Comparison of ENCODE assay signal across 9 cellular contexts in the genomic region with DNA sequence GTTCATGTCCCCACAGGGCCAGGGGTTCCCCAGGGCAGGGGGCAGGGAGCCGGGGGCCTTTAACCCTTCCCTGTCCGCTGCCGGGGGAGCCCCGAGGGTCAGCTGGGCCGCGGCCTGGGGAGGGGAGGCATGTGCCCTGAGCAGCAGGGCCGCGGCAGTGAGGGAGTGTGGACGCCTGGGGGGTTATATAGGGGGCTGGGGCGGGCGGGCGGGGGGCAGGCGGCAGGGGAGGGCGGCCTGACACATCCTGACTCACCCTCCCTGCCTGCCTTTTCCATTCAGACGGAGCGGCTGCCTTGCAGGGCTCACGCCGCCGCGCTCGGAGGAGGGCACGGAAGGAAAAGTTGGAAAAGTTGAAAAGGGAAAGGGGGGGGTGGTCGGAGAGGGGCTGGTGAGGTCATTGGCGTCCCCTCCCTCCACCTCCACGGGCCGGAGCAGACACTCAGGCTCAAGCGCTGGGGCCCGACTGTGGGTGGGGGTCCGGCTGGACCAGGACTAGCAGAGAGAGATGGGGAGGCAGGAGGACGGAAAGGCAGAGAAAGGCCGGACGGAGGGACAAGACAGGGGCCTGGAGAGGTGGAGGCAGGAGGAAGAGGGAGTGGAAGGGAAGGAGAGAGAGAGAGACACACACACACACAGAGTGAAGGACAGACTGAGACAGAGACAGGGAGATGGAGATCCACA. TPM values are rescaled to one million over a fixed set of nuclear protein-coding genes. Genes with fewer than 3 reads are reported as not detected.
A peak's percentile ranks its signal among the peaks of the same experiment; 100 is the strongest.
DNase-seq lines count a peak whose midpoint lies in the region; ATAC-seq, FAIRE-seq and TF ChIP-seq lines count a peak whose summit lies in the region.
"Had no signal": no experiment of that assay in that cellular context is flagged by ENCODE, and none has a peak within 500 bp of the region (broad histone marks: within the 10 kb centered on the region; RNA-seq: fewer than 3 reads in every experiment).

A gene (minus strand): TSS at position 159 of the 684 bp plus-strand sequence. CDS start 153 bp downstream, at position 6.

- DNase-seq in H9 (no peak), amniotic stem cell (lab: John Stamatoyannopoulos, UW) (peak; percentile 45), keratinocyte (ENCODE audit: low read depth, low spot score) (no peak), NCI-H524 (lab: John Stamatoyannopoulos, UW) (no peak), posterior vena cava (ENCODE audit: low spot score) (no peak)

- no peak within 1 kb of the TSS for H3K23ac ChIP-seq in H9 (ENCODE audit: insufficient read length, low read depth, low read length)

- peaks cover 74% of the 10 kb centered on the region for H3K27me3 Mint-ChIP-seq in H9 (ENCODE audit: low read depth)

- H3K4ac ChIP-seq in H9 (ENCODE audit: low read depth, low read length), result no peak within 1 kb of the TSS

- H4K20me1 ChIP-seq in H9 (ENCODE audit: control insufficient read depth, insufficient read depth, insufficient read length) (no peaks in the 10 kb centered on the region), keratinocyte (ENCODE audit: control insufficient read depth, extremely low read depth, insufficient read depth, low read length) (no peaks in the 10 kb centered on the region)

- H3K36me3 ChIP-seq in keratinocyte (ENCODE audit: control insufficient read depth in 2 of 2, extremely low read depth in 1 of 2, insufficient read depth in 2 of 2, low read length in 2 of 2), result no peaks in the 10 kb centered on the region

- TF ChIP-seq CTCF in 22Rv1 (IDR thresholded peaks at IDR 0.05) (no peak), H9 (conservative IDR thresholded peaks at IDR 0.05) (no peak), keratinocyte (optimal IDR thresholded peaks at IDR 0.05 in 1 of 3, IDR thresholded peaks at IDR 0.05 in 1 of 3, conservative IDR thresholded peaks at IDR 0.05 in 1 of 3; ENCODE audit: extremely low read depth in 1 of 3, insufficient read depth in 2 of 3, low read length in 3 of 3) (no peak)

- no peaks in the 10 kb centered on the region for H3K79me1 ChIP-seq in H9 (ENCODE audit: insufficient read depth, low read depth, low read length, poor library complexity, severe bottlenecking)

- peaks cover 10% of the 10 kb centered on the region for H3K23me2 ChIP-seq in H9 (ENCODE audit: insufficient read length, low read depth, low read length, poor library complexity, severe bottlenecking)

- peaks cover 28 to 44% of the 10 kb centered on the region in 2 experiments for H3K4me1 Mint-ChIP-seq in H9

- H3K36me3 Mint-ChIP-seq in H9 (ENCODE audit: insufficient read depth in 1 of 3, low read depth in 3 of 3), result peaks cover 0 to 6% (median 0%) of the 10 kb centered on the region in 3 experiments; a peak in 1 of 7 replicates

- FAIRE-seq in keratinocyte (lab: Jason Lieb, UNC), result no peak

- no peak within 1 kb of the TSS for H4K5ac ChIP-seq in H9 (ENCODE audit: insufficient read length, low read depth, low read length)

- H2BK20ac ChIP-seq in H9 (ENCODE audit: low read depth, low read length, poor library complexity, severe bottlenecking), result no peak within 1 kb of the TSS

- 0 out of 2 replicates have a peak within 1 kb of the TSS, but pooled peaks have one; percentile 4 for H3K27ac ChIP-seq in 22Rv1
- no peak within 1 kb of the TSS for H3K27ac ChIP-seq in H9 (ENCODE audit: insufficient read length, low read depth, low read length)
- H3K27ac ChIP-seq in keratinocyte (ENCODE audit: control insufficient read depth, insufficient read depth, low read length), result peak within 1 kb of the TSS; percentile 36

- no peak within 1 kb of the TSS for H4K91ac ChIP-seq in H9 (ENCODE audit: insufficient read length, low read depth, low read length)

- no CpG with 5 or more reads among the region's 32 CpGs for WGBS in H9 (ENCODE audit: extremely low coverage, insufficient read length, low lambda C conversion rate)

- no peak within 1 kb of the TSS; the same call in 1 of the 2 replicates for H3K14ac ChIP-seq in H9 (ENCODE audit: insufficient read depth, low read length)

- H2AK5ac ChIP-seq in H9 (ENCODE audit: insufficient read length, low read length), result no peak within 1 kb of the TSS

- H2BK12ac ChIP-seq in H9 (ENCODE audit: insufficient read length, low read depth, low read length), result no peak within 1 kb of the TSS

- no peak within 1 kb of the TSS for H2BK15ac ChIP-seq in H9 (ENCODE audit: low read depth, low read length)

- H3K56ac ChIP-seq in H9 (ENCODE audit: insufficient read length, low read depth, low read length), result no peak within 1 kb of the TSS

- H2BK5ac ChIP-seq in H9 (ENCODE audit: insufficient read length, low read length), result no peak within 1 kb of the TSS

- H3K4me3 Mint-ChIP-seq in H9, result peak within 1 kb of the TSS; percentile 71 to 89

- H3K9me3 Mint-ChIP-seq in H9, result peaks cover 0 to 5% of the 10 kb centered on the region in 2 experiments; a peak in 2 of 5 replicates

- H3K9ac ChIP-seq in H9 (ENCODE audit: extremely low read depth, insufficient read length, low read length) (no peak within 1 kb of the TSS), keratinocyte (ENCODE audit: control insufficient read depth, extremely low read depth, insufficient read depth, low read length) (peak within 1 kb of the TSS; percentile 69)

- ATAC-seq in GM21528 (IDR thresholded peaks at IDR 0.05; ENCODE audit: low FRiP score, unreplicated experiment), result no peak
- ATAC-seq in GM18498 (IDR thresholded peaks at IDR 0.05; ENCODE audit: unreplicated experiment), result no peak

- no peaks in the 10 kb centered on the region for H3K4me1 ChIP-seq in H9 (ENCODE audit: insufficient read depth, low read length)
- H3K4me1 ChIP-seq in keratinocyte (ENCODE audit: control insufficient read depth, extremely low read depth, insufficient read depth, low read length), result peaks cover 15% of the 10 kb centered on the region

- no peak within 1 kb of the TSS for H2BK120ac ChIP-seq in H9 (ENCODE audit: low read depth, low read length, poor library complexity, severe bottlenecking)

- H3T11ph ChIP-seq in H9 (ENCODE audit: low read length), result no peak within 1 kb of the TSS

- no peaks in the 10 kb centered on the region for H3K9me1 ChIP-seq in keratinocyte (ENCODE audit: control insufficient read depth, extremely low read depth, insufficient read depth, low read length)

- dilution Hi-C loops in keratinocyte (cut with MboI; ENCODE audit: extremely low pct_ligation_motif_present, low sequenced_read_pairs), result no loop called here

- H2AFZ ChIP-seq in H9 (ENCODE audit: low read length), result no peak within 1 kb of the TSS
- H2AFZ ChIP-seq in keratinocyte (ENCODE audit: control insufficient read depth, low read length), result peak within 1 kb of the TSS; percentile 63

- H3K27me3 ChIP-seq in H9 (ENCODE audit: insufficient read depth, low read length) (peaks cover 5% of the 10 kb centered on the region), keratinocyte (ENCODE audit: control insufficient read depth, extremely low read depth, insufficient read depth, low read length) (peaks cover 15% of the 10 kb centered on the region)

- no peak within 1 kb of the TSS for H4K8ac ChIP-seq in H9 (replicated peaks; ENCODE audit: insufficient read length, low read depth, low read length)

- H3K4me2 ChIP-seq in H9 (ENCODE audit: insufficient read depth, insufficient read length, low read length), result peak within 1 kb of the TSS; percentile 76
- peak within 1 kb of the TSS; percentile 77 for H3K4me2 ChIP-seq in keratinocyte (ENCODE audit: control insufficient read depth, extremely low read depth, insufficient read depth, low read depth, low read length)

- intact Hi-C loops in posterior vena cava (cut with DNase I), result no loop called here

- peak within 1 kb of the TSS in 1 of 3 experiments; percentile 63; a peak in 2 of 7 replicates for H3K27ac Mint-ChIP-seq in H9

- H3K79me2 ChIP-seq in H9 (ENCODE audit: insufficient read depth, low read length) (no peaks in the 10 kb centered on the region), keratinocyte (ENCODE audit: control insufficient read depth, insufficient read depth, low read length) (no peaks in the 10 kb centered on the region)

- no peak within 1 kb of the TSS for H3K18ac ChIP-seq in H9 (ENCODE audit: insufficient read length, low read depth, low read length)

- H3K4me3 ChIP-seq in keratinocyte (ENCODE audit: control insufficient read depth in 2 of 3, extremely low read depth in 1 of 3, insufficient read depth in 2 of 3, low read depth in 1 of 3, low read length in 3 of 3), result peak within 1 kb of the TSS; percentile 63 to 78 (median 76)

- H3K9me3 ChIP-seq in H9 (ENCODE audit: control insufficient read depth, low read depth, low read length) (no peaks in the 10 kb centered on the region), keratinocyte (ENCODE audit: control insufficient read depth, low read depth, low read length) (no peaks in the 10 kb centered on the region)

RNA-seq across cellular contexts. Expression of the gene that starts here (rescaled TPM):
- 3.8 and 3.9 TPM in 2 replicates for total RNA-seq in H9 (2021)
- 1.6 to 5.1 TPM (median 2.2 TPM) in 3 replicates for polyA plus RNA-seq in keratinocyte
- polyA plus RNA-seq in keratinocyte (2011; ENCODE audit: low read depth), result 0.56 TPM
- 1.4 and 2.0 TPM in 2 replicates for polyA plus RNA-seq in keratinocyte (2011; cell fraction: cytosol; rRNA removed)
- polyA plus RNA-seq in keratinocyte (2011; cell fraction: nucleus; rRNA removed), result 9.3 and 11.9 TPM in 2 replicates
- 3.4 TPM in 2 replicates for polyA plus RNA-seq in keratinocyte (2012; ENCODE audit: low replicate concordance)
- 0.86 to 1.4 TPM (median 1.2 TPM) in 3 replicates for polyA minus RNA-seq in keratinocyte
- polyA minus RNA-seq in keratinocyte (2011; cell fraction: cytosol; rRNA and poly(A)+ RNA removed), result 1.5 TPM
- polyA minus RNA-seq in keratinocyte (2011; cell fraction: nucleus; rRNA and poly(A)+ RNA removed), result 1.4 and 4.1 TPM in 2 replicates
- not detected for total RNA-seq in posterior vena cava
- total RNA-seq: liver had no signal
- polyA plus RNA-seq: liver had no signal
